9 cellular contexts compared by ENCODE assay signal in the genomic region with DNA sequence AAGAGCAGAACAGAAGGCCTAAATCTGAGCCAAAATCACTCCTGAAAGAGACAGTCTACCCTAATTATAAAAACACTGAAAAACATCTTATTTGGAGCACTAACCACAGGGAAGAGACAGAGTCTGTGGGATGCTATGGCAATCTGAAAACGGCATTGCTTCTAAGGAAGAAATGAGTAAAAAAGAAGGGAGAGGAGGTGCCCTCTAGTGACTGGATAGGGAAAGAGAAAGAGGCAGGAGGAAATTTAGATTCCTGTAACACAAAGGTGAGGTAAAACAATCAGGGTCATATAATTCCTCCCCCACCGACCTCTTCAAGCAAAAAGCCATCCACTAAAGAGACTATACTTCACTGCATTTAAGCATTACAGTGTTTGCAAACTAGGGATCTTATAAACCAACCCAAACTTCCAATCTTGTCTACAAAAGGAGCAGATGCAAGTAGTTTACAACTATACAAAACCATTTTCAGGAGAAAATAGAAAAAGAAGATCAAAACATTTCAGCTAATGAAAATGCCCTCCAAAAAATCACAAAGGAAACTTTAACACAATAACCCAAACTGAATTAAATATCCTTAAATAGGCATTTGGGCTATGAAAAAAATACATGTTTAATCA. TPM values are rescaled to one million over a fixed set of nuclear protein-coding genes. Genes with fewer than 3 reads are reported as not detected.
A peak's percentile ranks its signal among the peaks of the same experiment; 100 is the strongest.
DNase-seq lines count a peak whose midpoint lies in the region; ATAC-seq and TF ChIP-seq lines count a peak whose summit lies in the region.
"Had no signal": no experiment of that assay in that cellular context is flagged by ENCODE, and none has a peak within 500 bp of the region (broad histone marks: within the 10 kb centered on the region; RNA-seq: fewer than 3 reads in every experiment).

No MANE protein-coding gene starts in this region.

- TF ChIP-seq EP300 in esophagus muscularis mucosa (IDR thresholded peaks at IDR 0.05), result no peak

- BruUV-seq in A673 (replicated peaks; lab: Mats Ljungman, UMichigan), result no TSS peak

- H3K36me3 ChIP-seq in A673 (ENCODE audit: insufficient read depth, low read length, poor library complexity, severe bottlenecking), result no peaks in the 10 kb centered on the region
- H3K36me3 ChIP-seq in OCI-LY1 (ENCODE audit: insufficient read depth, low read length), result no peaks in the 10 kb centered on the region
- H3K36me3 ChIP-seq in esophagus muscularis mucosa, result peaks cover 0 to 15% (median 12%) of the 10 kb centered on the region in 4 donors
- H3K36me3 ChIP-seq in uterus, result no peaks in the 10 kb centered on the region

- no peaks in the 10 kb centered on the region for H4K20me1 ChIP-seq in OCI-LY1 (ENCODE audit: insufficient read depth, low read length)

- CTCF ChIA-PET in A673 (lab: Charles Lee), result no interaction called here

- no peak for ATAC-seq in GM21737 (IDR thresholded peaks at IDR 0.05; ENCODE audit: unreplicated experiment)

- H2AFZ ChIP-seq in OCI-LY1 (ENCODE audit: low read length), result no peak overlapping the region

- H3K4me1 ChIP-seq in A673 (ENCODE audit: insufficient read depth, low read length, poor library complexity, severe bottlenecking) (peaks cover 4% of the 10 kb centered on the region), OCI-LY1 (ENCODE audit: insufficient read depth, low read length, severe bottlenecking) (no peaks in the 10 kb centered on the region), esophagus muscularis mucosa (peaks cover 0 to 14% (median 13%) of the 10 kb centered on the region in 4 donors), uterus (no peaks in the 10 kb centered on the region)

- H3K79me2 ChIP-seq in OCI-LY1 (ENCODE audit: insufficient read depth, low read length), result no peaks in the 10 kb centered on the region

- H3K4me3 ChIP-seq in A673 (ENCODE audit: low read depth, low read length, poor library complexity, severe bottlenecking) (no peak overlapping the region), OCI-LY1 (ENCODE audit: low read depth, low read length, poor library complexity, severe bottlenecking) (no peak overlapping the region), esophagus muscularis mucosa (no peak overlapping the region), uterus (no peak overlapping the region)

- WGBS in esophagus muscularis mucosa, result 17% methylated on average over 2 of the region's 2 CpGs

- H3K9me3 ChIP-seq in A673 (ENCODE audit: low read depth, low read length, poor library complexity, severe bottlenecking), result peaks cover 4% of the 10 kb centered on the region
- peaks cover 4% of the 10 kb centered on the region; the same call in 1 of the 2 replicates for H3K9me3 ChIP-seq in OCI-LY1 (ENCODE audit: low read length)
- H3K9me3 ChIP-seq in esophagus muscularis mucosa, result no peaks in the 10 kb centered on the region
- peaks cover 0 to 11% of the 10 kb centered on the region in 2 donors for H3K9me3 ChIP-seq in uterus

- intact Hi-C loops in A673 (cut with micrococcal nuclease; ENCODE audit: unreplicated experiment), result no loop called here
- intact Hi-C loops in esophagus muscularis mucosa (cut with DNase I), result loop anchor here (10.0 kb wide), 1 partner anchor 607 kb away; no protein-coding TSS in a partner anchor
- intact Hi-C loops in uterus (cut with DNase I; ENCODE audit: low total_unique reads), result no loop called here

- in situ Hi-C loops in GM13976 (cut with MboI; ENCODE audit: low sequenced_read_pairs, unreplicated experiment), result loop anchor here (10.0 kb wide), 1 partner anchor 217 kb away; no protein-coding TSS in a partner anchor

- no peak overlapping the region for H3K4me2 ChIP-seq in OCI-LY1 (ENCODE audit: low read length)

- peak; percentile 72 for TF ChIP-seq CTCF in A673 (conservative IDR thresholded peaks at IDR 0.05; ENCODE audit: low read depth, low read length)
- TF ChIP-seq CTCF in GM13976 (IDR thresholded peaks at IDR 0.05; ENCODE audit: borderline replicate concordance, control extremely low read depth, extremely low read depth, insufficient read depth, missing control alignments), result peak; percentile 50
- TF ChIP-seq CTCF in OCI-LY1 (IDR thresholded peaks at IDR 0.05; ENCODE audit: low read length), result peak; percentile 55; the same call in 1 of the 2 replicates
- TF ChIP-seq CTCF in esophagus muscularis mucosa (IDR thresholded peaks at IDR 0.05), result peak; percentile 45 to 71 (median 47)
- TF ChIP-seq CTCF in uterus (IDR thresholded peaks at IDR 0.05), result peak in 2 of 4 experiments; percentile 7 to 13

- TF ChIP-seq POLR2A in esophagus muscularis mucosa (IDR thresholded peaks at IDR 0.05; ENCODE audit: low read depth) (no peak), uterus (IDR thresholded peaks at IDR 0.05) (no peak)

- no peak overlapping the region for H3K9ac ChIP-seq in OCI-LY1 (ENCODE audit: low read length)

- no peaks in the 10 kb centered on the region for H3F3A ChIP-seq in OCI-LY1 (ENCODE audit: insufficient read depth, low read length)

- no peaks in the 10 kb centered on the region for H3K27me3 ChIP-seq in A673 (replicated peaks; ENCODE audit: insufficient read depth, low read depth, low read length, poor library complexity)
- H3K27me3 ChIP-seq in OCI-LY1 (ENCODE audit: insufficient read depth, low read length), result no peaks in the 10 kb centered on the region
- H3K27me3 ChIP-seq in esophagus muscularis mucosa, result no peaks in the 10 kb centered on the region
- H3K27me3 ChIP-seq in uterus, result no peaks in the 10 kb centered on the region

- POLR2A ChIA-PET in A673 (lab: Charles Lee; ENCODE audit: low non-redundant PET), result no interaction called here

- H3K27ac ChIP-seq in A673 (ENCODE audit: low read depth, low read length, poor library complexity, severe bottlenecking), result no peak overlapping the region
- H3K27ac ChIP-seq in OCI-LY1 (ENCODE audit: low read depth, low read length, poor library complexity, severe bottlenecking), result no peak overlapping the region
- H3K27ac ChIP-seq in esophagus muscularis mucosa (replicated peaks in 1 of 4), result no peak overlapping the region
- H3K27ac ChIP-seq in uterus, result no peak overlapping the region

- H3K9me2 ChIP-seq in OCI-LY1 (ENCODE audit: low read depth, low read length), result no peaks in the 10 kb centered on the region

- DNase-seq in A673 (ENCODE audit: low spot score) (peak; percentile 38), GM13976 (ENCODE audit: low spot score) (peak; percentile 35), esophagus muscularis mucosa (ENCODE audit: extremely low spot score) (no peak), activated gamma-delta T cell (lab: John Stamatoyannopoulos, UW) (no peak), uterus (no peak)
- DNase-seq in stimulated activated CD4-positive, alpha-beta T cell treated with anti-CD3 and anti-CD28 coated beads, Interleukin-4, amount 100 ng/mL, for 1 hour, result no peak
- DNase-seq: islet precursor cell had no signal

RNA-seq across cellular contexts. Expression of a gene that starts 32.6 kb away (rescaled TPM):
- total RNA-seq in A673 (2021) (45.4 and 49.3 TPM in 2 replicates), esophagus muscularis mucosa (10 to 100 TPM; 20.5 to 30.3 (median 25.3) TPM), uterus (10 to 100 TPM; 21.5 to 38.0 (median 28.8) TPM)

Comparison
In these comparisons a context has a peak if more than half of its experiments do, and no peak if none do; other contexts are left out.
1. DNase-seq: peak in A673 (single experiment) and GM13976 (single experiment); none in esophagus muscularis mucosa (single experiment), activated gamma-delta T cell (single experiment), uterus (0 of 2) and stimulated activated CD4-positive, alpha-beta T cell treated with anti-CD3 and anti-CD28 coated beads, Interleukin-4, amount 100 ng/mL, for 1 hour (single experiment).